In the genomic region with DNA sequence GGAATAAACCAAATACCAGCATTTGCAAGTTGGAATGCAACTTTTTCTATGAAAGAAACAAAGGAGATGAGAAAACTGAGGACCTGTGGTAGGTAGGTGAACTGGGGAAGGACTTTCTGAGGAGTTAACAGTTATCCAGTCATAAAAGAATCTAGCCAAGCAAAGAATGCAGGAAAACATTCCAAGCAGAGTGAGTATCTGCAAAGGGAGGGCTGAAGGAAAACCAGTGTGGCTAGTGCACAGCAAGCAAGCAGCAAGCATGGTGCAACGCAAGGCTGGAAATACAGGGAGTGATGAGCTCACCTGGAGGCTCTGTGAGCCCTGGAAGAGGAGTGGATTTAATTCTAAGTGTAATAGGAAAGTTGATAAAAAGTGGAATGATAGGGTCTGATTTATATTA, we compare ENCODE assay signal across 16 cellular contexts. TPM values are rescaled to one million over a fixed set of nuclear protein-coding genes. Genes with fewer than 3 reads are reported as not detected.
A peak's percentile ranks its signal among the peaks of the same experiment; 100 is the strongest.
DNase-seq lines count a peak whose midpoint lies in the region; ATAC-seq, FAIRE-seq and TF ChIP-seq lines count a peak whose summit lies in the region.
"Had no signal": no experiment of that assay in that cellular context is flagged by ENCODE, and none has a peak within 500 bp of the region (broad histone marks: within the 10 kb centered on the region; RNA-seq: fewer than 3 reads in every experiment).

No MANE protein-coding gene starts in this region.

- H3K4me3 ChIP-seq in astrocyte (ENCODE audit: insufficient read depth, low read depth, low read length) (no peak overlapping the region), smooth muscle cell (no peak overlapping the region)
- H3K4me3 ChIP-seq: coronary artery, gastroesophageal sphincter, vagina had no signal

- peaks cover 8% of the 10 kb centered on the region for H3K4me1 ChIP-seq in astrocyte (ENCODE audit: insufficient read depth, low read length)
- H3K4me1 ChIP-seq in smooth muscle cell (ENCODE audit: low read depth) = no peaks in the 10 kb centered on the region
- H3K4me1 ChIP-seq: gastroesophageal sphincter, vagina had no signal

- peaks cover 10% of the 10 kb centered on the region for H3K4me1 Mint-ChIP-seq in activated naive CD4-positive, alpha-beta T cell treated with anti-CD3 and anti-CD28 coated beads for 36 hours (ENCODE audit: low read depth)
- H3K4me1 Mint-ChIP-seq in astrocyte (ENCODE audit: low read depth, unreplicated experiment) = peaks cover 14% of the 10 kb centered on the region
- no peaks in the 10 kb centered on the region for H3K4me1 Mint-ChIP-seq in stimulated activated memory B cell treated with anti-CD40 and anti-IgM and Interleukin-4, amounts not matched to agents 10 μg/mL and 1 μg/mL and 100 μg/mL, for 72 hours

- H3K36me3 Mint-ChIP-seq in activated naive CD4-positive, alpha-beta T cell treated with anti-CD3 and anti-CD28 coated beads for 36 hours (ENCODE audit: low read depth) = peaks cover 6% of the 10 kb centered on the region
- peaks cover 2% of the 10 kb centered on the region for H3K36me3 Mint-ChIP-seq in astrocyte (ENCODE audit: low read depth, unreplicated experiment)
- H3K36me3 Mint-ChIP-seq in stimulated activated memory B cell treated with anti-CD40 and anti-IgM and Interleukin-4, amounts not matched to agents 10 μg/mL and 1 μg/mL and 100 μg/mL, for 72 hours = no peaks in the 10 kb centered on the region

- H3K9ac ChIP-seq in astrocyte (ENCODE audit: low read length) = no peak overlapping the region
- no peak overlapping the region for H3K9ac ChIP-seq in smooth muscle cell (ENCODE audit: low read depth)

- H3K4me3 Mint-ChIP-seq in activated naive CD4-positive, alpha-beta T cell treated with anti-CD3 and anti-CD28 coated beads for 36 hours = no peak overlapping the region
- H3K4me3 Mint-ChIP-seq in astrocyte (ENCODE audit: unreplicated experiment) = no peak overlapping the region
- no peak overlapping the region for H3K4me3 Mint-ChIP-seq in stimulated activated memory B cell treated with anti-CD40 and anti-IgM and Interleukin-4, amounts not matched to agents 10 μg/mL and 1 μg/mL and 100 μg/mL, for 72 hours
- H3K4me3 Mint-ChIP-seq: activated CD4-positive, alpha-beta T cell treated with anti-CD3 and anti-CD28 coated beads, Interleukin-2, amount 10 ng/mL, durations not matched to agents 7 days and 5 days had no signal

- no peaks in the 10 kb centered on the region for H3K27me3 Mint-ChIP-seq in activated naive CD4-positive, alpha-beta T cell treated with anti-CD3 and anti-CD28 coated beads for 36 hours (ENCODE audit: low read depth)
- H3K27me3 Mint-ChIP-seq in astrocyte (ENCODE audit: low read depth, unreplicated experiment) = no peaks in the 10 kb centered on the region
- no peaks in the 10 kb centered on the region for H3K27me3 Mint-ChIP-seq in stimulated activated memory B cell treated with anti-CD40 and anti-IgM and Interleukin-4, amounts not matched to agents 10 μg/mL and 1 μg/mL and 100 μg/mL, for 72 hours
- H3K27me3 Mint-ChIP-seq: activated CD4-positive, alpha-beta T cell treated with anti-CD3 and anti-CD28 coated beads, Interleukin-2, amount 10 ng/mL, durations not matched to agents 7 days and 5 days had no signal

- H4K20me1 ChIP-seq in astrocyte (ENCODE audit: insufficient read depth, low read length) = no peaks in the 10 kb centered on the region
- H4K20me1 ChIP-seq in smooth muscle cell (ENCODE audit: low read depth) = no peaks in the 10 kb centered on the region

- no peaks in the 10 kb centered on the region for H3K9me3 Mint-ChIP-seq in activated naive CD4-positive, alpha-beta T cell treated with anti-CD3 and anti-CD28 coated beads for 36 hours
- H3K9me3 Mint-ChIP-seq in astrocyte (ENCODE audit: unreplicated experiment) = no peaks in the 10 kb centered on the region
- H3K9me3 Mint-ChIP-seq in stimulated activated memory B cell treated with anti-CD40 and anti-IgM and Interleukin-4, amounts not matched to agents 10 μg/mL and 1 μg/mL and 100 μg/mL, for 72 hours = peaks cover 2% of the 10 kb centered on the region

- CTCF ChIA-PET in activated naive CD4-positive, alpha-beta T cell treated with anti-CD3 and anti-CD28 coated beads for 36 hours (lab: Charles Lee) = interaction anchor here (0.6 to 1.0 kb wide), 2 partner anchors 43 to 373 kb away, joined by 3 to 5 read pairs; no protein-coding TSS in a partner anchor

- ATAC-seq in stimulated activated memory B cell treated with anti-CD40 and anti-IgM and Interleukin-4, amounts not matched to agents 10 μg/mL and 1 μg/mL and 100 μg/mL, for 72 hours = no peak
- ATAC-seq: gastroesophageal sphincter had no signal

- H2AFZ ChIP-seq in astrocyte (ENCODE audit: low read depth, low read length) (no peak overlapping the region), smooth muscle cell (ENCODE audit: low read depth) (no peak overlapping the region)

- no peaks in the 10 kb centered on the region for H3K9me3 ChIP-seq in astrocyte (ENCODE audit: insufficient read depth, low read depth, low read length)
- H3K9me3 ChIP-seq in smooth muscle cell (replicated peaks; ENCODE audit: low read depth) = no peaks in the 10 kb centered on the region
- H3K9me3 ChIP-seq: gastroesophageal sphincter, vagina had no signal

- peak; percentile 59 for FAIRE-seq in astrocyte (lab: Jason Lieb, UNC)

- intact Hi-C loops in activated naive CD4-positive, alpha-beta T cell treated with anti-CD3 and anti-CD28 coated beads for 36 hours (cut with micrococcal nuclease) = loop anchor here (1.0 kb wide), 5 partner anchors 21 to 231 kb away; no protein-coding TSS in a partner anchor

- 42% methylated on average over 1 of the region's 1 CpG for WGBS in smooth muscle cell (ENCODE audit: low lambda C conversion rate)

- TF ChIP-seq CTCF in astrocyte (IDR thresholded peaks at IDR 0.05; ENCODE audit: insufficient read depth, low read depth, low read length) (no peak), smooth muscle cell (IDR thresholded peaks at IDR 0.05; ENCODE audit: borderline replicate concordance, insufficient read depth, poor library complexity, severe bottlenecking) (no peak)

- H3K27ac ChIP-seq in astrocyte (ENCODE audit: low read depth, low read length) = peak overlapping the region; percentile 16
- peak overlapping the region; percentile 1 for H3K27ac ChIP-seq in smooth muscle cell (ENCODE audit: low read depth)
- H3K27ac ChIP-seq: coronary artery, gastroesophageal sphincter, vagina had no signal

- H3K27ac Mint-ChIP-seq in activated naive CD4-positive, alpha-beta T cell treated with anti-CD3 and anti-CD28 coated beads for 36 hours = peak overlapping the region; percentile 86
- H3K27ac Mint-ChIP-seq in astrocyte (ENCODE audit: unreplicated experiment) = peak overlapping the region; percentile 89
- H3K27ac Mint-ChIP-seq in stimulated activated memory B cell treated with anti-CD40 and anti-IgM and Interleukin-4, amounts not matched to agents 10 μg/mL and 1 μg/mL and 100 μg/mL, for 72 hours = no peak overlapping the region
- H3K27ac Mint-ChIP-seq: activated CD4-positive, alpha-beta T cell treated with anti-CD3 and anti-CD28 coated beads, Interleukin-2, amount 10 ng/mL, durations not matched to agents 7 days and 5 days had no signal

- H3K79me2 ChIP-seq in astrocyte (ENCODE audit: insufficient read depth, low read length) = no peaks in the 10 kb centered on the region
- H3K79me2 ChIP-seq in smooth muscle cell (ENCODE audit: low read depth) = no peaks in the 10 kb centered on the region

- H3K27me3 ChIP-seq in astrocyte (ENCODE audit: insufficient read depth, low read length) (no peaks in the 10 kb centered on the region), smooth muscle cell (ENCODE audit: low read depth) (no peaks in the 10 kb centered on the region)
- H3K27me3 ChIP-seq: gastroesophageal sphincter, vagina had no signal

- no peak for DNase-seq in activated naive CD4-positive, alpha-beta T cell treated with anti-CD3 and anti-CD28 coated beads for 36 hours
- no peak for DNase-seq in activated naive CD4-positive, alpha-beta T cell treated with anti-CD3 and anti-CD28 coated beads, Interleukin-2, amount 50 U/mL, for 16 hours
- DNase-seq in astrocyte (ENCODE audit: low read depth) (peak; percentile 87), glomerular visceral epithelial cell (ENCODE audit: extremely low spot score) (peak; percentile 67), smooth muscle cell (lab: John Stamatoyannopoulos, UW; ENCODE audit: unreplicated experiment) (no peak), ureter (ENCODE audit: low spot score) (no peak), NCI-H2107 treated with DMSO at 0.1 percent for 48 hours (lab: John Stamatoyannopoulos, UW; ENCODE audit: unreplicated experiment) (no peak)
- DNase-seq: activated CD4-positive, alpha-beta T cell treated with anti-CD3 and anti-CD28 coated beads, Interleukin-2, amount 10 ng/mL, durations not matched to agents 7 days and 5 days; activated effector memory CD4-positive, alpha-beta T cell treated with Interleukin-2 at 50 U/mL for 16 hours; DMS53; NCI-H1694 treated with DMSO at 0.1 percent for 48 hours; occipital lobe had no signal

- peak overlapping the region; percentile 12 for H3K4me2 ChIP-seq in astrocyte (ENCODE audit: low read length)
- no peak overlapping the region for H3K4me2 ChIP-seq in smooth muscle cell

- no peaks in the 10 kb centered on the region for H3F3A ChIP-seq in smooth muscle cell (ENCODE audit: low read depth)

- no peaks in the 10 kb centered on the region for H3K36me3 ChIP-seq in astrocyte (ENCODE audit: insufficient read depth, low read length)
- H3K36me3 ChIP-seq in smooth muscle cell (ENCODE audit: low read depth) = no peaks in the 10 kb centered on the region
- H3K36me3 ChIP-seq: gastroesophageal sphincter, vagina had no signal

RNA-seq across cellular contexts. Expression of a gene that starts 44.0 kb away (rescaled TPM):
- total RNA-seq in activated naive CD4-positive, alpha-beta T cell treated with anti-CD3 and anti-CD28 coated beads for 36 hours = 1 to 10 TPM; 4.7 to 5.4 TPM
- total RNA-seq in astrocyte (8.4 and 8.9 TPM in 2 replicates), smooth muscle cell (4.9 and 5.4 TPM in 2 replicates), ureter (0.78 TPM)
- polyA plus RNA-seq in smooth muscle cell = 1.6 and 3.2 TPM in 2 replicates
- total RNA-seq: gastroesophageal sphincter had no signal

Comparison
In these comparisons a context has a peak if more than half of its experiments do, and no peak if none do; other contexts are left out.
1. DNase-seq: peak in astrocyte (single experiment) and glomerular visceral epithelial cell (single experiment); none in activated naive CD4-positive, alpha-beta T cell treated with anti-CD3 and anti-CD28 coated beads for 36 hours (single experiment), activated naive CD4-positive, alpha-beta T cell treated with anti-CD3 and anti-CD28 coated beads, Interleukin-2, amount 50 U/mL, for 16 hours (single experiment), smooth muscle cell (single experiment), ureter (single experiment) and NCI-H2107 treated with DMSO at 0.1 percent for 48 hours (single experiment).